ENCODE assay signal across 8 cellular contexts in genomic region chr5:60700347-60700815, GRCh38.
DNase-seq lines count a peak whose midpoint lies in the region; ATAC-seq and TF ChIP-seq lines count a peak whose summit lies in the region.

No MANE protein-coding gene starts in this region.

- ATAC-seq in GM18505 (IDR thresholded peaks at IDR 0.05; ENCODE audit: unreplicated experiment) (peak; percentile 26), HG02943 (IDR thresholded peaks at IDR 0.05; ENCODE audit: low read depth, unreplicated experiment) (peak; percentile 28)
- peak; percentile 18 for ATAC-seq in effector memory CD8-positive, alpha-beta T cell (replicated peaks)

- H3K9ac ChIP-seq in OCI-LY1 (ENCODE audit: low read length) (peak overlapping the region; percentile 89), mucosa of rectum (ENCODE audit: low read depth in 1 of 2, low read length in 2 of 2) (peak overlapping the region; percentile 86 to 89)

- H3K27ac ChIP-seq in OCI-LY1 (ENCODE audit: low read depth, low read length, poor library complexity, severe bottlenecking) (no peak overlapping the region), mucosa of rectum (ENCODE audit: low read depth in 2 of 2, low read length in 2 of 2) (peak overlapping the region; percentile 48 to 71)

- H3K4me2 ChIP-seq in OCI-LY1 (ENCODE audit: low read length): peak overlapping the region; percentile 87

- H3K27me3 ChIP-seq in OCI-LY1 (ENCODE audit: insufficient read depth, low read length) (no peaks in the 10 kb centered on the region), mucosa of rectum (ENCODE audit: control insufficient read depth in 2 of 2, insufficient read depth in 2 of 2, low read length in 2 of 2) (no peaks in the 10 kb centered on the region)

- H3K27ac Mint-ChIP-seq in effector memory CD8-positive, alpha-beta T cell: peak overlapping the region; percentile 78 to 86

- no peak for TF ChIP-seq POLR2A in GM18505 (IDR thresholded peaks at IDR 0.05; ENCODE audit: borderline replicate concordance, extremely low read depth, insufficient read depth, insufficient read length)

- peaks cover 40% of the 10 kb centered on the region for H3K4me1 ChIP-seq in OCI-LY1 (ENCODE audit: insufficient read depth, low read length, severe bottlenecking)
- H3K4me1 ChIP-seq in mucosa of rectum (ENCODE audit: control insufficient read depth in 2 of 2, insufficient read depth in 2 of 2, low read length in 2 of 2): peaks cover 8 to 11% of the 10 kb centered on the region in 2 donors

- H4K20me1 ChIP-seq in OCI-LY1 (ENCODE audit: insufficient read depth, low read length): no peaks in the 10 kb centered on the region

- no peaks in the 10 kb centered on the region for H3K9me2 ChIP-seq in OCI-LY1 (ENCODE audit: low read depth, low read length)

- H3K36me3 ChIP-seq in OCI-LY1 (ENCODE audit: insufficient read depth, low read length): peaks cover under 1% of the 10 kb centered on the region; the same call in 1 of the 2 replicates
- H3K36me3 ChIP-seq in mucosa of rectum (ENCODE audit: control insufficient read depth in 2 of 2, insufficient read depth in 2 of 2, low read length in 2 of 2): no peaks in the 10 kb centered on the region

- DNase-seq in AG10803 (ENCODE audit: low read depth) (peak; percentile 11), DMS153 (lab: John Stamatoyannopoulos, UW) (no peak), KBM-7 (no peak)
- no peak for DNase-seq in effector memory CD8-positive, alpha-beta T cell

- H3K4me3 ChIP-seq in AG10803 (ENCODE audit: low read length): peak overlapping the region; percentile 97
- H3K4me3 ChIP-seq in OCI-LY1 (ENCODE audit: low read depth, low read length, poor library complexity, severe bottlenecking): peak overlapping the region; percentile 87
- H3K4me3 ChIP-seq in mucosa of rectum (ENCODE audit: low read length in 2 of 2): peak overlapping the region; percentile 89 to 96

- in situ Hi-C loops in KBM-7 (cut with MboI; ENCODE audit: low pct_unique_long_range_greater_than_20kb, low sequenced_read_pairs): no loop called here

- peak overlapping the region; percentile 88 for H2AFZ ChIP-seq in OCI-LY1 (ENCODE audit: low read length)

- H3K9me3 ChIP-seq in OCI-LY1 (ENCODE audit: low read length) (no peaks in the 10 kb centered on the region), mucosa of rectum (ENCODE audit: control insufficient read depth in 2 of 2, low read length in 2 of 2) (no peaks in the 10 kb centered on the region)

- H3K27me3 Mint-ChIP-seq in effector memory CD8-positive, alpha-beta T cell: no peaks in the 10 kb centered on the region

- no peaks in the 10 kb centered on the region for H3K9me3 Mint-ChIP-seq in effector memory CD8-positive, alpha-beta T cell

- H3K79me2 ChIP-seq in OCI-LY1 (ENCODE audit: insufficient read depth, low read length): peaks cover 38% of the 10 kb centered on the region

- peaks cover 10 to 12% of the 10 kb centered on the region in 2 donors for H3K4me1 Mint-ChIP-seq in effector memory CD8-positive, alpha-beta T cell (ENCODE audit: low read depth in 2 of 2)

- peaks cover 8% of the 10 kb centered on the region for H3K36me3 Mint-ChIP-seq in effector memory CD8-positive, alpha-beta T cell (ENCODE audit: insufficient read depth)

- H3F3A ChIP-seq in OCI-LY1 (ENCODE audit: insufficient read depth, low read length): no peaks in the 10 kb centered on the region

- peak overlapping the region; percentile 89 to 95 for H3K4me3 Mint-ChIP-seq in effector memory CD8-positive, alpha-beta T cell

- TF ChIP-seq CTCF in AG10803 (conservative IDR thresholded peaks at IDR 0.05; ENCODE audit: low read length): no peak
- TF ChIP-seq CTCF in OCI-LY1 (IDR thresholded peaks at IDR 0.05; ENCODE audit: low read length): no peak
